Comparison of ENCODE assay signal across 14 cellular contexts in the genomic region with DNA sequence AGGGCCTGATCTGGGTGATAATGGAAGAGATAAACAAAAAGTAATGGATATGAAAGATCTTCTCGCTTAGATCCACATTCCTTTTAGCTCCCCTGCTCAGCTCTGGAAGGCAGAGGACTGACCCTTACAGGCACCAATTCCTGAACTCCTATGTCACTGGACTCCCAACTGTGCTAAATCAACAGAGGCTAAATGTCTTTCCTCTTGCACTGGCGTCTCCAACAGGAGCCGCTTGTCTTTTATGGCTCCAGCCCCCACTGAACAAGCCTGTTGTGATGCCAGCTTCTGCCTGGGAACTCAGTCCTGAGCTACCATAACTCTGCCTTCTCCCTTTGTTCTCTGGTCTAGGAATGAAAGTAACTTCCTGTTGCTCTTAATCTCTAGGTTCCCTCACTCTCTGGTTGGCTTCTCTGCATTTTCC.
DNase-seq lines count a peak whose midpoint lies in the region; ATAC-seq and TF ChIP-seq lines count a peak whose summit lies in the region.
"Had no signal": no experiment of that assay in that cellular context is flagged by ENCODE, and none has a peak within 500 bp of the region (broad histone marks: within the 10 kb centered on the region; RNA-seq: fewer than 3 reads in every experiment).

No MANE protein-coding gene starts in this region.

- H3K27me3 Mint-ChIP-seq in nephron (ENCODE audit: low read depth) = no peaks in the 10 kb centered on the region
- H3K27me3 Mint-ChIP-seq: activated T-cell treated with anti-CD3 and anti-CD28 coated beads, Interleukin-2, amount 50 U/mL, for 24 hours had no signal

- TF ChIP-seq CTCF in nephron (IDR thresholded peaks at IDR 0.05; ENCODE audit: unreplicated experiment in 3 of 3) = no peak

- no peaks in the 10 kb centered on the region for H3K9me3 ChIP-seq in ectodermal cell (ENCODE audit: control insufficient read depth, low read length)
- H3K9me3 ChIP-seq: sigmoid colon, transverse colon had no signal

- H3K36me3 ChIP-seq in ectodermal cell (ENCODE audit: control insufficient read depth, insufficient read depth, low read length) = no peaks in the 10 kb centered on the region
- H3K36me3 ChIP-seq: sigmoid colon, transverse colon had no signal

- 14 to 25% methylated on average over 3 of the region's 3 CpGs for WGBS in ectodermal cell, 2 experiments

- peak overlapping the region; percentile 76 for H3K27ac ChIP-seq in ectodermal cell (ENCODE audit: insufficient read depth, low read depth, low read length, poor library complexity, severe bottlenecking)
- H3K27ac ChIP-seq: foreskin keratinocyte, sigmoid colon, transverse colon had no signal

- no peak overlapping the region for H3K4me3 ChIP-seq in ectodermal cell (ENCODE audit: insufficient read depth, low read depth, low read length)
- H3K4me3 ChIP-seq: lung, sigmoid colon, transverse colon had no signal

- no peak overlapping the region for H3K4me3 Mint-ChIP-seq in nephron
- H3K4me3 Mint-ChIP-seq: activated T-cell treated with anti-CD3 and anti-CD28 coated beads, Interleukin-2, amount 50 U/mL, for 24 hours had no signal

- no peak for ATAC-seq in HG02973 (IDR thresholded peaks at IDR 0.05; ENCODE audit: unreplicated experiment)
- ATAC-seq: foreskin keratinocyte had no signal

- H3K27ac Mint-ChIP-seq in nephron = peak overlapping the region in 2 of 3 experiments; percentile 24 to 45
- H3K27ac Mint-ChIP-seq: activated T-cell treated with anti-CD3 and anti-CD28 coated beads, Interleukin-2, amount 50 U/mL, for 24 hours had no signal

- H3K4me1 ChIP-seq in ectodermal cell (ENCODE audit: control insufficient read depth, insufficient read depth, low read length) = peaks cover 7% of the 10 kb centered on the region
- H3K4me1 ChIP-seq: foreskin keratinocyte, transverse colon had no signal

- in situ Hi-C loops in Caki2 (cut with HindIII; ENCODE audit: low pct_unique_long_range_greater_than_20kb, low sequenced_read_pairs) = no loop called here

- DNase-seq in Caki2 (ENCODE audit: low read depth) = peak; percentile 1
- peak; percentile 0 for DNase-seq in NCI-H460 (ENCODE audit: extremely low read depth, low read depth)
- no peak for DNase-seq in NCI-H2107 treated with DMSO at 0.1 percent for 48 hours (lab: John Stamatoyannopoulos, UW; ENCODE audit: unreplicated experiment)
- no peak for DNase-seq in activated effector memory CD4-positive, alpha-beta T cell treated with anti-CD3 and anti-CD28 coated beads, Interleukin-2, amount 50 U/mL, for 16 hours
- no peak for DNase-seq in NCI-H510A treated with DMSO at 0.1 percent for 48 hours (lab: John Stamatoyannopoulos, UW)
- DNase-seq: activated T-cell treated with anti-CD3 and anti-CD28 coated beads, Interleukin-2, amount 50 U/mL, for 24 hours; foreskin keratinocyte; NCI-H2029; sigmoid colon; transverse colon had no signal

- peaks cover 5% of the 10 kb centered on the region for H3K4me1 Mint-ChIP-seq in nephron

- no peaks in the 10 kb centered on the region for H3K27me3 ChIP-seq in ectodermal cell (ENCODE audit: control insufficient read depth, insufficient read depth, low read length, poor library complexity, severe bottlenecking)
- H3K27me3 ChIP-seq: sigmoid colon, transverse colon had no signal

- no peaks in the 10 kb centered on the region for H3K9me3 Mint-ChIP-seq in nephron
- H3K9me3 Mint-ChIP-seq: activated T-cell treated with anti-CD3 and anti-CD28 coated beads, Interleukin-2, amount 50 U/mL, for 24 hours had no signal

- H3K36me3 Mint-ChIP-seq in nephron (ENCODE audit: low read depth) = no peaks in the 10 kb centered on the region

Comparison
In these comparisons a context has a peak if more than half of its experiments do, and no peak if none do; other contexts are left out.
1. DNase-seq: peak in Caki2 (single experiment) and NCI-H460 (single experiment); none in NCI-H2107 treated with DMSO at 0.1 percent for 48 hours (single experiment), activated effector memory CD4-positive, alpha-beta T cell treated with anti-CD3 and anti-CD28 coated beads, Interleukin-2, amount 50 U/mL, for 16 hours (single experiment) and NCI-H510A treated with DMSO at 0.1 percent for 48 hours (single experiment).